10 cellular contexts compared by ENCODE assay signal in genomic region chr1:32242341-32242851, GRCh38. TPM values are rescaled to one million over a fixed set of nuclear protein-coding genes. Genes with fewer than 3 reads are reported as not detected.
DNase-seq lines count a peak whose midpoint lies in the region; ATAC-seq, FAIRE-seq and TF ChIP-seq lines count a peak whose summit lies in the region.
"Had no signal": no experiment of that assay in that cellular context is flagged by ENCODE, and none has a peak within 500 bp of the region (broad histone marks: within the 10 kb centered on the region; RNA-seq: fewer than 3 reads in every experiment).

No MANE protein-coding gene starts in this region.

- H3K9me3 Mint-ChIP-seq in memory B cell = no peaks in the 10 kb centered on the region
- H3K9me3 Mint-ChIP-seq: activated T-helper 1 cell treated with anti-CD3 and anti-CD28 coated beads, Interleukin-12 subunit alpha, Interleukin-12 subunit beta, Interleukin-2, Interleukin-4 antibody, amounts not matched to agents 30 ng/mL and 10 ng/mL and 1 ng/mL, durations not matched to agents 14 hours and 24 hours and 36 hours had no signal

- H3K4me3 ChIP-seq in BLaER1 (no peak overlapping the region), K562 (no peak overlapping the region), lower leg skin (ENCODE audit: low read depth, poor library complexity, severe bottlenecking) (no peak overlapping the region)

- TF ChIP-seq CTCF in K562 (IDR thresholded peaks at IDR 0.05 in 2 of 3, conservative IDR thresholded peaks at IDR 0.05 in 1 of 3; ENCODE audit: insufficient read depth in 2 of 3, low read depth in 1 of 3, low read length in 3 of 3) (no peak), lower leg skin (IDR thresholded peaks at IDR 0.05) (no peak)

- CTCF ChIA-PET in K562 (lab: Yijun Ruan, JAX; ENCODE audit: low intra/inter-chr PET ratio) = no interaction called here

- H3K4me2 ChIP-seq in BLaER1 (peak overlapping the region; percentile 97), K562 (ENCODE audit: insufficient read depth, low read length) (no peak overlapping the region)

- H3K9me3 ChIP-seq in BLaER1 (no peaks in the 10 kb centered on the region), K562 (replicated peaks; ENCODE audit: control insufficient read depth, insufficient read depth, low read depth, low read length) (no peaks in the 10 kb centered on the region)

- H3K27ac Mint-ChIP-seq in memory B cell = no peak overlapping the region
- H3K27ac Mint-ChIP-seq: activated T-helper 1 cell treated with anti-CD3 and anti-CD28 coated beads, Interleukin-12 subunit alpha, Interleukin-12 subunit beta, Interleukin-2, Interleukin-4 antibody, amounts not matched to agents 30 ng/mL and 10 ng/mL and 1 ng/mL, durations not matched to agents 14 hours and 24 hours and 36 hours had no signal

- H3K9me1 ChIP-seq in K562 (ENCODE audit: control insufficient read depth, insufficient read depth, low read length) = no peaks in the 10 kb centered on the region

- H2AFZ ChIP-seq in K562 (ENCODE audit: low read depth, low read length) = peak overlapping the region; percentile 21

- H4K20me1 ChIP-seq in BLaER1 (no peaks in the 10 kb centered on the region), K562 (replicated peaks; ENCODE audit: control insufficient read depth, insufficient read depth, low read length) (no peaks in the 10 kb centered on the region)

- H3K4me1 ChIP-seq in BLaER1 (peaks cover 64% of the 10 kb centered on the region), K562 (replicated peaks in 1 of 2; ENCODE audit: control insufficient read depth in 2 of 2, insufficient read depth in 2 of 2, low read length in 2 of 2) (peaks cover 15 to 25% of the 10 kb centered on the region in 2 experiments; a peak in 4 of 5 replicates)

- no peaks in the 10 kb centered on the region for H3K79me2 ChIP-seq in K562 (ENCODE audit: control insufficient read depth, insufficient read depth, low read length)

- POLR2A ChIA-PET in K562 (lab: Yijun Ruan, JAX) = interaction anchor here (0.5 to 1.1 kb wide), 6 partner anchors 10 to 235 kb away, joined by 3 to 8 read pairs (median 4); no protein-coding TSS in a partner anchor

- no TSS peak for BruUV-seq in K562 (replicated peaks; lab: Mats Ljungman, UMichigan)

- no peaks in the 10 kb centered on the region for H3K36me3 ChIP-seq in BLaER1
- H3K36me3 ChIP-seq in K562 (ENCODE audit: control insufficient read depth, insufficient read depth, low read length) = no peaks in the 10 kb centered on the region

- H3K4me3 Mint-ChIP-seq in memory B cell = peak overlapping the region; percentile 21

- H3K4me1 Mint-ChIP-seq in memory B cell = peaks cover 23% of the 10 kb centered on the region

- peak in 1 of 2 experiments; percentile 9; a peak in 1 of 4 replicates for TF ChIP-seq RAD21 in K562 (CRISPR knock-in tag; conservative IDR thresholded peaks at IDR 0.05 in 1 of 2, IDR thresholded peaks at IDR 0.05 in 1 of 2)

- no peak overlapping the region for H3K9ac ChIP-seq in BLaER1
- peak overlapping the region in 1 of 2 experiments; percentile 2; a peak in 1 of 4 replicates for H3K9ac ChIP-seq in K562 (ENCODE audit: insufficient read depth in 1 of 2, low read depth in 2 of 2, low read length in 2 of 2)

- FAIRE-seq in K562 (lab: Jason Lieb, UNC) = peak; percentile 79

- 0 out of 2 replicates have a peak overlapping the region, but pooled peaks have one; percentile 2 for H3K27ac ChIP-seq in BLaER1
- no peak overlapping the region for H3K27ac ChIP-seq in K562 (ENCODE audit: extremely low read depth, low read depth, low read length)

- no peaks in the 10 kb centered on the region for H3K36me3 Mint-ChIP-seq in memory B cell

- TF ChIP-seq POLR2A in K562 (conservative IDR thresholded peaks at IDR 0.05) (no peak), lower leg skin (IDR thresholded peaks at IDR 0.05) (no peak)

- DNase-seq in HCEC 1CT (peak; percentile 40), K562 (ENCODE audit: extremely low read depth in 1 of 4, low spot score in 3 of 4) (peak in 3 of 4 experiments; percentile 13 to 46 (median 25)), memory B cell (ENCODE audit: low spot score in 2 of 2) (no peak), lower leg skin (ENCODE audit: low spot score in 2 of 2) (no peak)
- no peak for DNase-seq in stimulated activated CD4-positive, alpha-beta T cell treated with anti-CD3 and anti-CD28 coated beads, Interleukin-4, amount 100 ng/mL, for 4 hours
- no peak for DNase-seq in activated CD8-positive, alpha-beta memory T cell treated with anti-CD3 and anti-CD28 coated beads, Interleukin-2, amount 50 U/mL, for 4 hours
- DNase-seq: stimulated activated CD4-positive, alpha-beta T cell treated with anti-CD3 and anti-CD28 coated beads, Interleukin-2, amount 100 ng/mL, for 24 hours had no signal

- no peaks in the 10 kb centered on the region for H3K27me3 Mint-ChIP-seq in memory B cell

- H3K27me3 ChIP-seq in BLaER1 (no peaks in the 10 kb centered on the region), K562 (ENCODE audit: control insufficient read depth in 2 of 2, insufficient read depth in 2 of 2, low read length in 2 of 2) (no peaks in the 10 kb centered on the region)

- intact Hi-C loops in K562 (cut with micrococcal nuclease) (no loop called here), lower leg skin (cut with DNase I; ENCODE audit: low total_unique reads) (no loop called here)

- ATAC-seq in K562 (peak; percentile 48), memory B cell (ENCODE audit: low read depth) (no peak), GM18867 (IDR thresholded peaks at IDR 0.05; ENCODE audit: unreplicated experiment) (no peak)

- in situ Hi-C loops in K562 (cut with MboI) = no loop called here

- no peak for TF ChIP-seq EP300 in K562 (IDR thresholded peaks at IDR 0.05; ENCODE audit: low read length)

- WGBS in K562 (ENCODE audit: insufficient coverage, low coverage, missing lambda C conversion rate) = 15% methylated on average over 6 of the region's 7 CpGs
- 29% methylated on average over 7 of the region's 7 CpGs for WGBS in lower leg skin, 2 donors

RNA-seq across cellular contexts. Expression of gene FAM167B, which starts 4.6 kb away (rescaled TPM):
- not detected in 2 replicates for total RNA-seq in K562 (2011; cell fraction: chromatin; rRNA removed; ENCODE audit: low replicate concordance)
- total RNA-seq in K562 (2011; cell fraction: nucleolus; rRNA removed) = 0.33 TPM in 1 of 2 replicates, not detected in the other
- total RNA-seq in K562 (2011; cell fraction: nucleoplasm; rRNA removed) = not detected in 2 replicates
- not detected in 2 replicates for total RNA-seq in K562 (2014; rRNA removed)
- total RNA-seq in K562 (2014; rRNA removed; fragmentation: Illumina TruSeq; extraction: Trizol) = not detected in 2 replicates
- total RNA-seq in K562 (2015; rRNA removed; fragmentation: Illumina TruSeq; extraction: Trizol) = not detected in 2 replicates
- total RNA-seq in K562 (2021) = not detected in 2 replicates
- not detected in 2 replicates for polyA plus RNA-seq in K562 (2011; rRNA removed)
- not detected in 2 replicates for polyA plus RNA-seq in K562 (2011; cell fraction: cytosol; rRNA removed)
- polyA plus RNA-seq in K562 (2011; cell fraction: nucleus; rRNA removed) = not detected in 2 replicates
- not detected in 2 replicates for polyA plus RNA-seq in K562 (2012)
- polyA plus RNA-seq in K562 (2014; fragmentation: Illumina TruSeq; extraction: Trizol) = not detected in 2 replicates
- polyA plus RNA-seq in K562 (2014; fragmentation: Nextera tagmentation; extraction: Ambion mirVana) = not detected
- not detected in 2 replicates for polyA plus RNA-seq in K562 (2014; rRNA removed)
- polyA minus RNA-seq in K562 (2011; rRNA and poly(A)+ RNA removed) = not detected in 2 replicates
- polyA minus RNA-seq in K562 (2011; cell fraction: cytosol; rRNA and poly(A)+ RNA removed) = not detected in 2 replicates
- not detected in 2 replicates for polyA minus RNA-seq in K562 (2011; cell fraction: nucleus; rRNA and poly(A)+ RNA removed)
- total RNA-seq in lower leg skin = 1 to 10 TPM in 1 of 4 donors, under 1 TPM in 2, not detected in 1; 0.42 to 1.4 (median 0.51) TPM

RNA-seq across cellular contexts. Expression of gene LCK, which starts 8.7 kb away (rescaled TPM):
- not detected in 2 replicates for total RNA-seq in K562 (2011; cell fraction: chromatin; rRNA removed; ENCODE audit: low replicate concordance)
- not detected in 2 replicates for total RNA-seq in K562 (2011; cell fraction: nucleolus; rRNA removed)
- total RNA-seq in K562 (2011; cell fraction: nucleoplasm; rRNA removed) = 0.81 TPM in 1 of 2 replicates, not detected in the other
- total RNA-seq in K562 (2014; rRNA removed) (0.08 TPM in 1 of 2 replicates, not detected in the other), K562 (2014; rRNA removed; fragmentation: Illumina TruSeq; extraction: Trizol) (0.13 TPM in 1 of 2 replicates, not detected in the other), K562 (2015; rRNA removed; fragmentation: Illumina TruSeq; extraction: Trizol) (not detected in 2 replicates), K562 (2021) (0.38 and 0.47 TPM in 2 replicates), lower leg skin (1 to 10 TPM in 3 of 4 donors, under 1 TPM in 1; 0.25 to 3.0 (median 2.0) TPM)
- polyA plus RNA-seq in K562 (2011; rRNA removed) (not detected in 2 replicates), K562 (2014; fragmentation: Illumina TruSeq; extraction: Trizol) (0.04 TPM in 1 of 2 replicates, not detected in the other), K562 (2014; fragmentation: Nextera tagmentation; extraction: Ambion mirVana) (not detected), K562 (2014; rRNA removed) (0.13 TPM in 1 of 2 replicates, not detected in the other)
- not detected in 2 replicates for polyA plus RNA-seq in K562 (2011; cell fraction: cytosol; rRNA removed)
- polyA plus RNA-seq in K562 (2011; cell fraction: nucleus; rRNA removed) = 0.41 TPM in 1 of 2 replicates, not detected in the other
- not detected in 2 replicates for polyA plus RNA-seq in K562 (2012)
- not detected in 2 replicates for polyA minus RNA-seq in K562 (2011; rRNA and poly(A)+ RNA removed)
- polyA minus RNA-seq in K562 (2011; cell fraction: cytosol; rRNA and poly(A)+ RNA removed) = not detected in 2 replicates
- not detected in 2 replicates for polyA minus RNA-seq in K562 (2011; cell fraction: nucleus; rRNA and poly(A)+ RNA removed)

RNA-seq across cellular contexts. Expression of gene EIF3I, which starts 20.2 kb away (rescaled TPM):
- total RNA-seq in K562 (2011; cell fraction: chromatin; rRNA removed; ENCODE audit: low replicate concordance) = 50.6 and 100.0 TPM in 2 replicates
- total RNA-seq in K562 (2011; cell fraction: nucleolus; rRNA removed) = 121 and 134 TPM in 2 replicates
- total RNA-seq in K562 (2011; cell fraction: nucleoplasm; rRNA removed) = 115 and 118 TPM in 2 replicates
- total RNA-seq in K562 (2014; rRNA removed) = 472 and 537 TPM in 2 replicates
- total RNA-seq in K562 (2014; rRNA removed; fragmentation: Illumina TruSeq; extraction: Trizol) = 678 and 704 TPM in 2 replicates
- 535 and 541 TPM in 2 replicates for total RNA-seq in K562 (2015; rRNA removed; fragmentation: Illumina TruSeq; extraction: Trizol)
- 383 and 414 TPM in 2 replicates for total RNA-seq in K562 (2021)
- 527 and 635 TPM in 2 replicates for polyA plus RNA-seq in K562 (2011; rRNA removed)
- 872 and 984 TPM in 2 replicates for polyA plus RNA-seq in K562 (2011; cell fraction: cytosol; rRNA removed)
- polyA plus RNA-seq in K562 (2011; cell fraction: nucleus; rRNA removed) = 91.5 and 111 TPM in 2 replicates
- 448 and 511 TPM in 2 replicates for polyA plus RNA-seq in K562 (2012)
- polyA plus RNA-seq in K562 (2014; fragmentation: Illumina TruSeq; extraction: Trizol) = 942 and 1,045 TPM in 2 replicates
- 1,000 to 10,000 TPM; 1,337 to 1,526 TPM for polyA plus RNA-seq in K562 (2014; fragmentation: Nextera tagmentation; extraction: Ambion mirVana)
- 477 and 567 TPM in 2 replicates for polyA plus RNA-seq in K562 (2014; rRNA removed)
- polyA minus RNA-seq in K562 (2011; rRNA and poly(A)+ RNA removed) = 821 and 928 TPM in 2 replicates
- 319 and 347 TPM in 2 replicates for polyA minus RNA-seq in K562 (2011; cell fraction: cytosol; rRNA and poly(A)+ RNA removed)
- 68.9 and 81.6 TPM in 2 replicates for polyA minus RNA-seq in K562 (2011; cell fraction: nucleus; rRNA and poly(A)+ RNA removed)
- total RNA-seq in lower leg skin = 100 to 1,000 TPM; 128 to 189 (median 169) TPM

RNA-seq across cellular contexts. Expression of gene TMEM234, which starts 20.2 kb away (rescaled TPM):
- 56.9 and 137 TPM in 2 replicates for total RNA-seq in K562 (2011; cell fraction: chromatin; rRNA removed; ENCODE audit: low replicate concordance)
- 60.9 and 62.4 TPM in 2 replicates for total RNA-seq in K562 (2011; cell fraction: nucleolus; rRNA removed)
- 56.3 and 58.4 TPM in 2 replicates for total RNA-seq in K562 (2011; cell fraction: nucleoplasm; rRNA removed)
- 5.0 and 8.6 TPM in 2 replicates for total RNA-seq in K562 (2014; rRNA removed)
- total RNA-seq in K562 (2014; rRNA removed; fragmentation: Illumina TruSeq; extraction: Trizol) = 8.3 and 8.4 TPM in 2 replicates
- total RNA-seq in K562 (2015; rRNA removed; fragmentation: Illumina TruSeq; extraction: Trizol) = 7.6 and 7.8 TPM in 2 replicates
- 12.1 and 14.1 TPM in 2 replicates for total RNA-seq in K562 (2021)
- 7.7 and 9.0 TPM in 2 replicates for polyA plus RNA-seq in K562 (2011; rRNA removed)
- 8.2 and 9.2 TPM in 2 replicates for polyA plus RNA-seq in K562 (2011; cell fraction: cytosol; rRNA removed)
- polyA plus RNA-seq in K562 (2011; cell fraction: nucleus; rRNA removed) = 47.7 and 56.1 TPM in 2 replicates
- 13.3 and 20.9 TPM in 2 replicates for polyA plus RNA-seq in K562 (2012)
- polyA plus RNA-seq in K562 (2014; fragmentation: Illumina TruSeq; extraction: Trizol) = 7.2 and 7.3 TPM in 2 replicates
- polyA plus RNA-seq in K562 (2014; fragmentation: Nextera tagmentation; extraction: Ambion mirVana) = 1 to 10 TPM; 6.2 to 6.8 TPM
- polyA plus RNA-seq in K562 (2014; rRNA removed) = 10.4 and 12.9 TPM in 2 replicates
- polyA minus RNA-seq in K562 (2011; rRNA and poly(A)+ RNA removed) = 13.7 and 15.3 TPM in 2 replicates
- 4.9 and 6.8 TPM in 2 replicates for polyA minus RNA-seq in K562 (2011; cell fraction: cytosol; rRNA and poly(A)+ RNA removed)
- polyA minus RNA-seq in K562 (2011; cell fraction: nucleus; rRNA and poly(A)+ RNA removed) = 20.2 and 22.9 TPM in 2 replicates
- 10 to 100 TPM in 2 of 4 donors, 1 to 10 TPM in 2; 2.7 to 14.8 (median 9.0) TPM for total RNA-seq in lower leg skin

RNA-seq across cellular contexts. Expression of gene DCDC2B, which starts 33.5 kb away (rescaled TPM):
- 0.37 and 0.56 TPM in 2 replicates for total RNA-seq in K562 (2011; cell fraction: chromatin; rRNA removed; ENCODE audit: low replicate concordance)
- 0.26 and 0.83 TPM in 2 replicates for total RNA-seq in K562 (2011; cell fraction: nucleolus; rRNA removed)
- 0.38 and 0.44 TPM in 2 replicates for total RNA-seq in K562 (2011; cell fraction: nucleoplasm; rRNA removed)
- not detected in 2 replicates for total RNA-seq in K562 (2014; rRNA removed)
- not detected in 2 replicates for total RNA-seq in K562 (2014; rRNA removed; fragmentation: Illumina TruSeq; extraction: Trizol)
- not detected in 2 replicates for total RNA-seq in K562 (2015; rRNA removed; fragmentation: Illumina TruSeq; extraction: Trizol)
- not detected in 2 replicates for total RNA-seq in K562 (2021)
- not detected in 2 replicates for polyA plus RNA-seq in K562 (2011; rRNA removed)
- 0.03 TPM in 1 of 2 replicates, not detected in the other for polyA plus RNA-seq in K562 (2011; cell fraction: cytosol; rRNA removed)
- polyA plus RNA-seq in K562 (2011; cell fraction: nucleus; rRNA removed) = 0.08 and 0.09 TPM in 2 replicates
- polyA plus RNA-seq in K562 (2012) = 0.04 and 0.26 TPM in 2 replicates
- polyA plus RNA-seq in K562 (2014; fragmentation: Illumina TruSeq; extraction: Trizol) = not detected in 2 replicates
- not detected for polyA plus RNA-seq in K562 (2014; fragmentation: Nextera tagmentation; extraction: Ambion mirVana)
- polyA plus RNA-seq in K562 (2014; rRNA removed) = not detected in 2 replicates
- 0.11 and 0.12 TPM in 2 replicates for polyA minus RNA-seq in K562 (2011; rRNA and poly(A)+ RNA removed)
- not detected in 2 replicates for polyA minus RNA-seq in K562 (2011; cell fraction: cytosol; rRNA and poly(A)+ RNA removed)
- 0.27 and 0.78 TPM in 2 replicates for polyA minus RNA-seq in K562 (2011; cell fraction: nucleus; rRNA and poly(A)+ RNA removed)
- total RNA-seq in lower leg skin = not detected
- total RNA-seq: activated T-helper 1 cell treated with anti-CD3 and anti-CD28 coated beads, Interleukin-12 subunit alpha, Interleukin-12 subunit beta, Interleukin-2, Interleukin-4 antibody, amounts not matched to agents 30 ng/mL and 10 ng/mL and 1 ng/mL, durations not matched to agents 14 hours and 24 hours and 36 hours had no signal

Comparison
In these comparisons a context has a peak if more than half of its experiments do, and no peak if none do; other contexts are left out.
1. DNase-seq: peak in HCEC 1CT (single experiment) and K562 (3 of 4); none in memory B cell (0 of 2), lower leg skin (0 of 2), stimulated activated CD4-positive, alpha-beta T cell treated with anti-CD3 and anti-CD28 coated beads, Interleukin-4, amount 100 ng/mL, for 4 hours (0 of 2) and activated CD8-positive, alpha-beta memory T cell treated with anti-CD3 and anti-CD28 coated beads, Interleukin-2, amount 50 U/mL, for 4 hours (single experiment).